In genomic region chr9:12818431-12819000, GRCh38 we compare ENCODE assay signal across 10 cellular contexts. TPM values are rescaled to one million over a fixed set of nuclear protein-coding genes. Genes with fewer than 3 reads are reported as not detected.
A peak's percentile ranks its signal among the peaks of the same experiment; 100 is the strongest.
DNase-seq lines count a peak whose midpoint lies in the region; ATAC-seq and TF ChIP-seq lines count a peak whose summit lies in the region.
"Had no signal": no experiment of that assay in that cellular context is flagged by ENCODE, and none has a peak within 500 bp of the region (broad histone marks: within the 10 kb centered on the region; RNA-seq: fewer than 3 reads in every experiment).

No MANE protein-coding gene starts in this region.

- H3K4me3 ChIP-seq in endocrine pancreas (ENCODE audit: control insufficient read depth, insufficient read depth, low read length) (peak overlapping the region; percentile 65), lower lobe of right lung (no peak overlapping the region), upper lobe of left lung (no peak overlapping the region)

- H3K9me3 ChIP-seq in endocrine pancreas (ENCODE audit: control insufficient read depth, low read length), result no peaks in the 10 kb centered on the region
- H3K9me3 ChIP-seq in lower lobe of right lung, result no peaks in the 10 kb centered on the region
- no peaks in the 10 kb centered on the region for H3K9me3 ChIP-seq in upper lobe of left lung

- peak; percentile 1 for DNase-seq in DMS53 (lab: John Stamatoyannopoulos, UW)
- DNase-seq in DMS53 treated with DMSO at 0.1 percent for 48 hours (lab: John Stamatoyannopoulos, UW; ENCODE audit: unreplicated experiment), result no peak
- DNase-seq in lower lobe of right lung, result no peak
- DNase-seq in upper lobe of left lung, result peak in 1 of 2 donors; percentile 59
- DNase-seq in NOMO-1 treated with dmso at 0.1 percent for 144 hours (lab: John Stamatoyannopoulos, UW; ENCODE audit: unreplicated experiment), result no peak
- no peak for DNase-seq in NCI-H1105 treated with DMSO at 0.1 percent for 48 hours (lab: John Stamatoyannopoulos, UW)
- DNase-seq: activated CD4-positive, CD25-positive, alpha-beta regulatory T cell treated with anti-CD3 and anti-CD28 coated beads, Interleukin-2, amount 50 U/mL, for 72 hours; Kasumi-1 had no signal

- intact Hi-C loops in lower lobe of right lung (cut with DNase I), result no loop called here

- H3K27me3 ChIP-seq in endocrine pancreas (ENCODE audit: control insufficient read depth, insufficient read depth, low read length) (no peaks in the 10 kb centered on the region), lower lobe of right lung (ENCODE audit: low read depth) (no peaks in the 10 kb centered on the region), upper lobe of left lung (no peaks in the 10 kb centered on the region)

- peak overlapping the region; percentile 30 for H3K9ac ChIP-seq in endocrine pancreas (ENCODE audit: control insufficient read depth, insufficient read depth, low read length)

- H3K27ac ChIP-seq in lower lobe of right lung, result peak overlapping the region; percentile 55
- peak overlapping the region; percentile 54 to 74 (median 71) for H3K27ac ChIP-seq in upper lobe of left lung

- 48 to 53% methylated on average over 3 of the region's 3 CpGs for WGBS in upper lobe of left lung, 2 donors

- ATAC-seq in lower lobe of right lung, result peak; percentile 74 to 78
- ATAC-seq in upper lobe of left lung (ENCODE audit: low FRiP score in 2 of 2), result peak; percentile 53 to 81
- no peak for ATAC-seq in GM19463 (IDR thresholded peaks at IDR 0.05; ENCODE audit: unreplicated experiment)

- peak in 1 of 4 donors; percentile 34 for TF ChIP-seq EP300 in upper lobe of left lung (IDR thresholded peaks at IDR 0.05)

- H3K36me3 ChIP-seq in endocrine pancreas (ENCODE audit: control insufficient read depth, insufficient read depth, low read length), result no peaks in the 10 kb centered on the region
- H3K36me3 ChIP-seq in lower lobe of right lung, result no peaks in the 10 kb centered on the region
- H3K36me3 ChIP-seq in upper lobe of left lung, result peaks cover 0 to 2% (median 0%) of the 10 kb centered on the region in 4 donors

- peaks cover 34% of the 10 kb centered on the region for H3K4me1 ChIP-seq in endocrine pancreas (ENCODE audit: control insufficient read depth, insufficient read depth, low read length)
- peaks cover 32% of the 10 kb centered on the region for H3K4me1 ChIP-seq in lower lobe of right lung
- peaks cover 20 to 42% (median 28%) of the 10 kb centered on the region in 4 donors for H3K4me1 ChIP-seq in upper lobe of left lung

- TF ChIP-seq CTCF in lower lobe of right lung (IDR thresholded peaks at IDR 0.05) (no peak), upper lobe of left lung (IDR thresholded peaks at IDR 0.05) (peak in 1 of 6 experiments; percentile 12)

- no peak for TF ChIP-seq POLR2A in upper lobe of left lung (IDR thresholded peaks at IDR 0.05)

RNA-seq across cellular contexts. Expression of gene LURAP1L, which starts 43.7 kb away (rescaled TPM):
- 29.2 TPM for total RNA-seq in lower lobe of right lung
- 10 to 100 TPM; 25.4 to 59.7 (median 33.6) TPM for total RNA-seq in upper lobe of left lung
